In the genomic region with DNA sequence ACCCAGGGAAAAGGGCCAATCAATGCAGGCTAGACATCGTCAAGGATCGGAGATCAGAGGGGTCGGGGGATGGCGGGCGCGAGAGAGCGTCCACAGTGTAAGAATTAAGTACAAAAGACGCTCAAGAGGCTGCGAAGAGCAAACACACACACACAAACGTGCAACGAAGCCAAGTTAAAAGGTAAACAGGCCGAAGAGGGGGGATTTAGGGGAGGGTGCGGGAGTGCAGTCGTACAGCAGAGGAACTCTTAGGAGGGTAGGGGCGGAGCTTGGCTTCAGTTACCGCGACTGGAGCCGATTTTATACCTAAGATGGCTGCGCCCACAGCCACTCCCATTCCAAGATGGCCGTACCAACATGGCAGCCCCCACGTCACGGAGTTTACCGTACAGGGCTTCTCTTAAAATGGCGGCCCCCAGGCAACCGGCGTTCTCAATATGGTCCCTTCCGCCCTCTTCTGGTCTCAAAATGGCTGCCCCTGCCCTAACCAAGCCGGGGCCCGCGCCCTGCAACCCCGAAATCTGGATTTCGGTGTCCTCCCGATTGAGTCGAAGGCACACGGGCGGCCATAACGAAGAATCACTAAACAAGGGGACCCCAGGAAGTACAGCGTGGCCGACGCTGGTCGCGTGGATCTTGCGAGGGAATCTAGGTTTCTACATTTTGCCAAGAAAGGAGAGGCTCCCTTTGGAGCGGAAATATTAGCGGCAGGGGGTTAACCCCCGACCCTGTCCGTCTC, we compare ENCODE assay signal across 8 cellular contexts. TPM values are rescaled to one million over a fixed set of nuclear protein-coding genes. Genes with fewer than 3 reads are reported as not detected.
DNase-seq lines count a peak whose midpoint lies in the region; ATAC-seq and TF ChIP-seq lines count a peak whose summit lies in the region.

No MANE protein-coding gene starts in this region.

- no peaks in the 10 kb centered on the region for H3K9me3 Mint-ChIP-seq in stimulated activated naive CD8-positive, alpha-beta T cell treated with anti-CD3 and anti-CD28 coated beads, Interleukin-15, Interleukin-2, amounts not matched to agents 100 ng/mL and 50 ng/mL, for 24 hours

- H3F3A ChIP-seq in neural cell (ENCODE audit: insufficient read depth, low read length, poor library complexity, severe bottlenecking), result peaks cover 6% of the 10 kb centered on the region

- no peaks in the 10 kb centered on the region for H3K27me3 ChIP-seq in neural cell (ENCODE audit: insufficient read depth, low read depth, low read length)

- ATAC-seq in GM21515 (IDR thresholded peaks at IDR 0.05; ENCODE audit: unreplicated experiment), result peak; percentile 62

- no peak for TF ChIP-seq EP300 in neural cell (conservative IDR thresholded peaks at IDR 0.05; ENCODE audit: poor library complexity, severe bottlenecking)

- peaks cover 40% of the 10 kb centered on the region for H3K79me2 ChIP-seq in neural cell (replicated peaks; ENCODE audit: insufficient read depth, low read length)

- H3K27me3 Mint-ChIP-seq in stimulated activated naive CD8-positive, alpha-beta T cell treated with anti-CD3 and anti-CD28 coated beads, Interleukin-15, Interleukin-2, amounts not matched to agents 100 ng/mL and 50 ng/mL, for 24 hours, result no peaks in the 10 kb centered on the region

- no peaks in the 10 kb centered on the region for H3K9me2 ChIP-seq in neural cell (ENCODE audit: insufficient read depth, low read length)

- H3K9me3 ChIP-seq in neural cell (ENCODE audit: low read length), result no peaks in the 10 kb centered on the region

- H3K36me3 ChIP-seq in neural cell (ENCODE audit: insufficient read depth, low read length), result peaks cover 11% of the 10 kb centered on the region

- no peaks in the 10 kb centered on the region for H4K20me1 ChIP-seq in neural cell (ENCODE audit: insufficient read depth)

- H3K4me3 ChIP-seq in Jurkat, Clone E6-1 (ENCODE audit: low read length), result peak overlapping the region; percentile 79
- H3K4me3 ChIP-seq in fibroblast of villous mesenchyme (ENCODE audit: low read depth, low read length), result peak overlapping the region; percentile 66
- peak overlapping the region; percentile 75 for H3K4me3 ChIP-seq in neural cell (ENCODE audit: low read length)

- TF ChIP-seq CTCF in fibroblast of villous mesenchyme (IDR thresholded peaks at IDR 0.05; ENCODE audit: insufficient read depth, low read depth, low read length) (no peak), neural cell (IDR thresholded peaks at IDR 0.05; ENCODE audit: poor library complexity, severe bottlenecking) (peak; percentile 53)

- DNase-seq in D341Med (ENCODE audit: low spot score), result peak; percentile 86
- peak; percentile 98 for DNase-seq in Jurkat, Clone E6-1 (ENCODE audit: low read depth, low spot score)
- DNase-seq in RPMI8226, result peak; percentile 100
- DNase-seq in activated gamma-delta T cell (lab: John Stamatoyannopoulos, UW), result peak; percentile 65
- peak; percentile 98 for DNase-seq in fibroblast of villous mesenchyme (ENCODE audit: low read depth)

- TF ChIP-seq RAD21 in neural cell (conservative IDR thresholded peaks at IDR 0.05), result peak; percentile 31

- H2AFZ ChIP-seq in neural cell (ENCODE audit: low read depth, low read length), result peak overlapping the region; percentile 71

- peaks cover 74% of the 10 kb centered on the region for H3K4me1 Mint-ChIP-seq in stimulated activated naive CD8-positive, alpha-beta T cell treated with anti-CD3 and anti-CD28 coated beads, Interleukin-15, Interleukin-2, amounts not matched to agents 100 ng/mL and 50 ng/mL, for 24 hours (ENCODE audit: low read depth)

- H3K4me3 Mint-ChIP-seq in stimulated activated naive CD8-positive, alpha-beta T cell treated with anti-CD3 and anti-CD28 coated beads, Interleukin-15, Interleukin-2, amounts not matched to agents 100 ng/mL and 50 ng/mL, for 24 hours, result peak overlapping the region; percentile 91

- H3K27ac ChIP-seq in neural cell (ENCODE audit: low read length), result peak overlapping the region; percentile 96

- peak overlapping the region; percentile 96 for H3K27ac Mint-ChIP-seq in stimulated activated naive CD8-positive, alpha-beta T cell treated with anti-CD3 and anti-CD28 coated beads, Interleukin-15, Interleukin-2, amounts not matched to agents 100 ng/mL and 50 ng/mL, for 24 hours

- H3K4me2 ChIP-seq in neural cell (ENCODE audit: low read length), result peak overlapping the region; percentile 98

- H3K36me3 Mint-ChIP-seq in stimulated activated naive CD8-positive, alpha-beta T cell treated with anti-CD3 and anti-CD28 coated beads, Interleukin-15, Interleukin-2, amounts not matched to agents 100 ng/mL and 50 ng/mL, for 24 hours (ENCODE audit: low read depth), result peaks cover 58% of the 10 kb centered on the region

- peak overlapping the region; percentile 99 for H3K9ac ChIP-seq in neural cell (ENCODE audit: low read length)

TF ChIP-seq in neural cell, 6 proteins besides CTCF, POLR2A, EP300 and RAD21:
- TF ChIP-seq SMC3 (conservative IDR thresholded peaks at IDR 0.05; ENCODE audit: poor library complexity) (peak; percentile 46), TAF1 (IDR thresholded peaks at IDR 0.05; ENCODE audit: low read depth) (no peak), POLR2AphosphoS5 (IDR thresholded peaks at IDR 0.05) (peak; percentile 95), MXI1 (conservative IDR thresholded peaks at IDR 0.05; ENCODE audit: poor library complexity, severe bottlenecking) (peak; percentile 74), EZH2 (IDR thresholded peaks at IDR 0.05; ENCODE audit: borderline replicate concordance, insufficient read depth, low read length, poor library complexity, severe bottlenecking) (no peak)
- TF ChIP-seq, protein P1, sequence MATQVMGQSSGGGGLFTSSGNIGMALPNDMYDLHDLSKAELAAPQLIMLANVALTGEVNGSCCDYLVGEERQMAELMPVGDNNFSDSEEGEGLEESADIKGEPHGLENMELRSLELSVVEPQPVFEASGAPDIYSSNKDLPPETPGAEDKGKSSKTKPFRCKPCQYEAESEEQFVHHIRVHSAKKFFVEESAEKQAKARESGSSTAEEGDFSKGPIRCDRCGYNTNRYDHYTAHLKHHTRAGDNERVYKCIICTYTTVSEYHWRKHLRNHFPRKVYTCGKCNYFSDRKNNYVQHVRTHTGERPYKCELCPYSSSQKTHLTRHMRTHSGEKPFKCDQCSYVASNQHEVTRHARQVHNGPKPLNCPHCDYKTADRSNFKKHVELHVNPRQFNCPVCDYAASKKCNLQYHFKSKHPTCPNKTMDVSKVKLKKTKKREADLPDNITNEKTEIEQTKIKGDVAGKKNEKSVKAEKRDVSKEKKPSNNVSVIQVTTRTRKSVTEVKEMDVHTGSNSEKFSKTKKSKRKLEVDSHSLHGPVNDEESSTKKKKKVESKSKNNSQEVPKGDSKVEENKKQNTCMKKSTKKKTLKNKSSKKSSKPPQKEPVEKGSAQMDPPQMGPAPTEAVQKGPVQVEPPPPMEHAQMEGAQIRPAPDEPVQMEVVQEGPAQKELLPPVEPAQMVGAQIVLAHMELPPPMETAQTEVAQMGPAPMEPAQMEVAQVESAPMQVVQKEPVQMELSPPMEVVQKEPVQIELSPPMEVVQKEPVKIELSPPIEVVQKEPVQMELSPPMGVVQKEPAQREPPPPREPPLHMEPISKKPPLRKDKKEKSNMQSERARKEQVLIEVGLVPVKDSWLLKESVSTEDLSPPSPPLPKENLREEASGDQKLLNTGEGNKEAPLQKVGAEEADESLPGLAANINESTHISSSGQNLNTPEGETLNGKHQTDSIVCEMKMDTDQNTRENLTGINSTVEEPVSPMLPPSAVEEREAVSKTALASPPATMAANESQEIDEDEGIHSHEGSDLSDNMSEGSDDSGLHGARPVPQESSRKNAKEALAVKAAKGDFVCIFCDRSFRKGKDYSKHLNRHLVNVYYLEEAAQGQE (IDR thresholded peaks at IDR 0.05; ENCODE audit: borderline replicate concordance), result peak; percentile 17
TF ChIP-seq in neural cell: peak in this region for 4.

RNA-seq across cellular contexts. Expression of a gene that starts 2.0 kb away (rescaled TPM):
- polyA plus RNA-seq in Jurkat, Clone E6-1 (2012; ENCODE audit: insufficient read depth, insufficient read length), result not detected
- total RNA-seq in fibroblast of villous mesenchyme, result not detected in 2 replicates
- polyA plus RNA-seq in neural cell, result 120 and 121 TPM in 2 replicates
- 49.0 and 52.3 TPM in 2 replicates for polyA minus RNA-seq in neural cell

RNA-seq across cellular contexts. Expression of a gene that starts 2.2 kb away (rescaled TPM):
- 62.5 TPM for polyA plus RNA-seq in Jurkat, Clone E6-1 (2012; ENCODE audit: insufficient read depth, insufficient read length)
- total RNA-seq in fibroblast of villous mesenchyme, result 53.5 and 59.3 TPM in 2 replicates
- polyA plus RNA-seq in neural cell, result 304 and 305 TPM in 2 replicates
- polyA minus RNA-seq in neural cell, result 170 and 176 TPM in 2 replicates

RNA-seq across cellular contexts. Expression of a gene that starts 17.8 kb away (rescaled TPM):
- polyA plus RNA-seq in Jurkat, Clone E6-1 (2012; ENCODE audit: insufficient read depth, insufficient read length), result 43.2 TPM
- total RNA-seq in fibroblast of villous mesenchyme, result 15.5 and 17.3 TPM in 2 replicates
- polyA plus RNA-seq in neural cell, result 27.5 and 29.3 TPM in 2 replicates
- 38.5 and 40.9 TPM in 2 replicates for polyA minus RNA-seq in neural cell

RNA-seq across cellular contexts. Expression of a gene that starts 18.9 kb away (rescaled TPM):
- polyA plus RNA-seq in Jurkat, Clone E6-1 (2012; ENCODE audit: insufficient read depth, insufficient read length), result 56.3 TPM
- 28.0 and 36.7 TPM in 2 replicates for total RNA-seq in fibroblast of villous mesenchyme
- 48.6 and 55.2 TPM in 2 replicates for polyA plus RNA-seq in neural cell
- 40.4 and 50.6 TPM in 2 replicates for polyA minus RNA-seq in neural cell

RNA-seq across cellular contexts. Expression of a gene that starts 20.1 kb away (rescaled TPM):
- polyA plus RNA-seq in Jurkat, Clone E6-1 (2012; ENCODE audit: insufficient read depth, insufficient read length), result not detected
- 6.9 and 15.5 TPM in 2 replicates for total RNA-seq in fibroblast of villous mesenchyme
- 0.44 and 0.82 TPM in 2 replicates for polyA plus RNA-seq in neural cell
- 1.0 and 1.2 TPM in 2 replicates for polyA minus RNA-seq in neural cell

Comparison
In these comparisons a context has a peak if more than half of its experiments do, and no peak if none do; other contexts are left out.
1. Peak in every context shown above with its lines: DNase-seq, ATAC-seq, H3K4me3 ChIP-seq and H3K27ac ChIP-seq.